In genomic region chr7:106187613-106188350, GRCh38 we compare ENCODE assay signal across 33 cellular contexts.
DNase-seq lines count a peak whose midpoint lies in the region; ATAC-seq, FAIRE-seq and TF ChIP-seq lines count a peak whose summit lies in the region.
"Had no signal": no experiment of that assay in that cellular context is flagged by ENCODE, and none has a peak within 500 bp of the region (broad histone marks: within the 10 kb centered on the region; RNA-seq: fewer than 3 reads in every experiment).

No MANE protein-coding gene starts in this region.

- H3K4me3 ChIP-seq in endothelial cell of umbilical vein (replicated peaks in 1 of 3; ENCODE audit: insufficient read depth in 1 of 3, low read depth in 1 of 3, low read length in 3 of 3) (no peak overlapping the region), osteoblast (ENCODE audit: insufficient read depth, low read length) (no peak overlapping the region), esophagus squamous epithelium (no peak overlapping the region), psoas muscle (no peak overlapping the region)
- H3K4me3 ChIP-seq: GM23338, hepatocyte, lung, ovary, PC-9, upper lobe of right lung had no signal

- intact Hi-C loops in endothelial cell of umbilical vein (cut with micrococcal nuclease) (no loop called here), esophagus squamous epithelium (cut with DNase I) (no loop called here), psoas muscle (cut with DNase I) (no loop called here)

- no peak for TF ChIP-seq POLR2A in endothelial cell of umbilical vein (IDR thresholded peaks at IDR 0.05; ENCODE audit: low read depth, low read length)
- no peak for TF ChIP-seq POLR2A in esophagus squamous epithelium (IDR thresholded peaks at IDR 0.05)

- H2AFZ ChIP-seq in endothelial cell of umbilical vein (ENCODE audit: low read depth, low read length) (no peak overlapping the region), osteoblast (ENCODE audit: low read length) (no peak overlapping the region)
- H2AFZ ChIP-seq: GM23338, hepatocyte, PC-9 had no signal

- peak; percentile 70 for DNase-seq in M059J (ENCODE audit: low read depth)
- no peak for DNase-seq in endothelial cell of umbilical vein (ENCODE audit: low read depth, low spot score)
- DNase-seq in osteoblast (ENCODE audit: insufficient read length, low spot score, missing footprints) = peak; percentile 34
- no peak for DNase-seq in esophagus squamous epithelium (lab: John Stamatoyannopoulos, UW)
- DNase-seq in psoas muscle = no peak
- DNase-seq: activated B cell treated with CpG ODN at 0.5 μM for 24 hours; activated CD4-positive, alpha-beta T cell treated with anti-CD3 and anti-CD28 coated beads, Interleukin-2, amount 10 ng/mL, durations not matched to agents 7 days and 5 days; activated effector memory CD4-positive, alpha-beta T cell treated with Interleukin-2 at 50 U/mL for 16 hours; activated T-cell treated with anti-CD3 and anti-CD28 coated beads, Interleukin-2, amount 50 U/mL, for 1 hour; anterior cingulate cortex; C1 segment of cervical spinal cord; cortex of kidney; DMS79 treated with DMSO at 0.1 percent for 48 hours; GF-D8; KG1; left cardiac atrium; NCI-H2029; NCI-H524 treated with DMSO at 0.1 percent for 48 hours; NK-92 treated with Interleukin-12 subunit alpha and Interleukin-12 subunit beta, amount 100 ng/mL, for 24 hours; ovary; PC-9; SHP77 treated with DMSO at 0.1 percent for 48 hours; small intestine; stimulated activated naive B cell treated with anti-CD40 and anti-IgM and Interleukin-4, amounts not matched to agents 10 μg/mL and 1 μg/mL and 100 μg/mL, for 72 hours; substantia nigra; SW 1271; upper lobe of right lung had no signal

- FAIRE-seq in endothelial cell of umbilical vein (lab: Jason Lieb, UNC) = no peak
- FAIRE-seq: HTR-8/SVneo, small intestine had no signal

- H3K27ac ChIP-seq in endothelial cell of umbilical vein (ENCODE audit: insufficient read depth, low read depth, low read length) = no peak overlapping the region
- no peak overlapping the region for H3K27ac ChIP-seq in osteoblast (ENCODE audit: low read depth, low read length)
- no peak overlapping the region for H3K27ac ChIP-seq in esophagus squamous epithelium
- no peak overlapping the region for H3K27ac ChIP-seq in psoas muscle
- H3K27ac ChIP-seq: hepatocyte, ovary, PC-9, upper lobe of right lung had no signal

- no peak overlapping the region for H3K9ac ChIP-seq in endothelial cell of umbilical vein (replicated peaks; ENCODE audit: extremely low read depth, insufficient read depth, low read length)

- no peaks in the 10 kb centered on the region for H4K20me1 ChIP-seq in endothelial cell of umbilical vein (replicated peaks; ENCODE audit: control insufficient read depth, extremely low read depth, insufficient read depth, low read length)
- H4K20me1 ChIP-seq in osteoblast (ENCODE audit: insufficient read depth, low read length) = no peaks in the 10 kb centered on the region

- dilution Hi-C loops in endothelial cell of umbilical vein (cut with MboI; ENCODE audit: extremely low pct_ligation_motif_present, low sequenced_read_pairs) = no loop called here

- POLR2A ChIA-PET in endothelial cell of umbilical vein (lab: Charles Lee) = no interaction called here

- H3K9me1 ChIP-seq in endothelial cell of umbilical vein (replicated peaks; ENCODE audit: control insufficient read depth, extremely low read depth, insufficient read depth, low read length) = no peaks in the 10 kb centered on the region

- ATAC-seq in SK-N-SH treated with all-trans-retinoic acid at 6 μM for 48 hours (peak; percentile 64), HG02870 (IDR thresholded peaks at IDR 0.05; ENCODE audit: unreplicated experiment) (no peak), psoas muscle (no peak)
- ATAC-seq: GM23338; left cardiac atrium; stimulated activated naive B cell treated with anti-CD40 and anti-IgM and Interleukin-4, amounts not matched to agents 10 μg/mL and 1 μg/mL and 100 μg/mL, for 72 hours; upper lobe of right lung had no signal

- no TSS peak for BruUV-seq in endothelial cell of umbilical vein (replicated peaks; lab: Mats Ljungman, UMichigan)

- H3K27me3 ChIP-seq in endothelial cell of umbilical vein (ENCODE audit: control insufficient read depth in 2 of 2, insufficient read depth in 2 of 2, low read length in 2 of 2) (no peaks in the 10 kb centered on the region), osteoblast (ENCODE audit: insufficient read depth, low read length) (no peaks in the 10 kb centered on the region), esophagus squamous epithelium (no peaks in the 10 kb centered on the region), psoas muscle (ENCODE audit: insufficient read depth in 3 of 3, low read length in 2 of 3) (no peaks in the 10 kb centered on the region)
- H3K27me3 ChIP-seq: ovary, upper lobe of right lung had no signal

- WGBS in esophagus squamous epithelium, 2 donors = 74 to 77% methylated on average over 9 of the region's 9 CpGs
- 88 to 89% (median 89%) methylated on average over 9 of the region's 9 CpGs for WGBS in psoas muscle, 3 donors

- no peak for TF ChIP-seq CTCF in endothelial cell of umbilical vein (IDR thresholded peaks at IDR 0.05; ENCODE audit: extremely low read depth in 1 of 2, insufficient read depth in 1 of 2, low read depth in 1 of 2, low read length in 2 of 2)
- no peak for TF ChIP-seq CTCF in osteoblast (IDR thresholded peaks at IDR 0.05; ENCODE audit: extremely low read depth, low read depth, low read length)
- no peak for TF ChIP-seq CTCF in esophagus squamous epithelium (IDR thresholded peaks at IDR 0.05)
- no peak for TF ChIP-seq CTCF in psoas muscle (IDR thresholded peaks at IDR 0.05)

- H3K36me3 ChIP-seq in endothelial cell of umbilical vein (ENCODE audit: control insufficient read depth in 2 of 2, extremely low read depth in 1 of 2, insufficient read depth in 2 of 2, low read length in 2 of 2) = no peaks in the 10 kb centered on the region
- no peaks in the 10 kb centered on the region for H3K36me3 ChIP-seq in osteoblast (ENCODE audit: insufficient read depth, low read length)
- no peaks in the 10 kb centered on the region for H3K36me3 ChIP-seq in esophagus squamous epithelium
- H3K36me3 ChIP-seq in psoas muscle (ENCODE audit: insufficient read depth in 1 of 2, low read depth in 1 of 2) = no peaks in the 10 kb centered on the region
- H3K36me3 ChIP-seq: ovary, upper lobe of right lung had no signal

- H3K4me1 ChIP-seq in endothelial cell of umbilical vein (ENCODE audit: control insufficient read depth, extremely low read depth, insufficient read depth, low read length) (peaks cover 20% of the 10 kb centered on the region), osteoblast (ENCODE audit: insufficient read depth, low read length) (no peaks in the 10 kb centered on the region), esophagus squamous epithelium (no peaks in the 10 kb centered on the region), psoas muscle (no peaks in the 10 kb centered on the region)
- H3K4me1 ChIP-seq: upper lobe of right lung had no signal

- H3K9me3 ChIP-seq in endothelial cell of umbilical vein (replicated peaks; ENCODE audit: control insufficient read depth, insufficient read depth, low read length) (no peaks in the 10 kb centered on the region), osteoblast (ENCODE audit: low read depth, low read length) (no peaks in the 10 kb centered on the region), esophagus squamous epithelium (no peaks in the 10 kb centered on the region), psoas muscle (no peaks in the 10 kb centered on the region)
- H3K9me3 ChIP-seq: ovary, upper lobe of right lung had no signal

- H3K4me2 ChIP-seq in endothelial cell of umbilical vein (ENCODE audit: insufficient read depth, low read length) (no peak overlapping the region), osteoblast (ENCODE audit: insufficient read depth, low read length) (no peak overlapping the region)
- H3K4me2 ChIP-seq: GM23338, hepatocyte, PC-9 had no signal

- H3K79me2 ChIP-seq in endothelial cell of umbilical vein (ENCODE audit: control insufficient read depth, insufficient read depth, low read length) = no peaks in the 10 kb centered on the region
- H3K79me2 ChIP-seq in osteoblast (ENCODE audit: insufficient read depth, low read length) = no peaks in the 10 kb centered on the region
- H3K79me2 ChIP-seq: hepatocyte had no signal

- CTCF ChIA-PET in endothelial cell of umbilical vein (lab: Charles Lee) = interaction anchor here (0.9 to 1.9 kb wide), 3 partner anchors 11 to 32 kb away, joined by 3 to 8 read pairs (median 3); no protein-coding TSS in a partner anchor

TF ChIP-seq in SK-N-SH treated with all-trans-retinoic acid at 6 μM for 48 hours, 23 proteins besides CTCF, POLR2A, EP300 and RAD21:
- no peak for TF ChIP-seq ARNTL (CRISPR knock-in tag; IDR thresholded peaks at IDR 0.05; ENCODE audit: borderline replicate concordance, low read depth)
- TF ChIP-seq RARB (CRISPR knock-in tag; IDR thresholded peaks at IDR 0.05) = no peak
- TF ChIP-seq CSDC2 (CRISPR knock-in tag; IDR thresholded peaks at IDR 0.05) = no peak
- TF ChIP-seq TCF4 (CRISPR knock-in tag; IDR thresholded peaks at IDR 0.05; ENCODE audit: borderline replicate concordance) = no peak
- TF ChIP-seq OSR1 (CRISPR knock-in tag; IDR thresholded peaks at IDR 0.05) = no peak
- TF ChIP-seq BACH2 (CRISPR knock-in tag; IDR thresholded peaks at IDR 0.05; ENCODE audit: borderline replicate concordance) = no peak
- no peak for TF ChIP-seq TOX (CRISPR knock-in tag; IDR thresholded peaks at IDR 0.05; ENCODE audit: borderline replicate concordance)

TF ChIP-seq in endothelial cell of umbilical vein, 7 proteins besides CTCF, POLR2A, EP300 and RAD21:
- TF ChIP-seq GATA2 (IDR thresholded peaks at IDR 0.05; ENCODE audit: insufficient read depth, insufficient read length, low read depth, low read length) = peak; percentile 70
- no peak for TF ChIP-seq MYC (IDR thresholded peaks at IDR 0.05; ENCODE audit: low read depth, low read length)
- TF ChIP-seq EZH2 (IDR thresholded peaks at IDR 0.05; ENCODE audit: borderline replicate concordance, low read depth, low read length, severe bottlenecking) = no peak
- TF ChIP-seq FOS (IDR thresholded peaks at IDR 0.05; ENCODE audit: borderline replicate concordance, insufficient read depth, low read length) = peak; percentile 36
- no peak for TF ChIP-seq POLR2AphosphoS5 (IDR thresholded peaks at IDR 0.05; ENCODE audit: insufficient read depth, low read depth, low read length)
- no peak for TF ChIP-seq MAX (IDR thresholded peaks at IDR 0.05; ENCODE audit: insufficient read depth, insufficient read length)
- TF ChIP-seq JUN (IDR thresholded peaks at IDR 0.05; ENCODE audit: borderline replicate concordance, insufficient read depth, insufficient read length, low read depth) = no peak

Comparison
In these comparisons a context has a peak if more than half of its experiments do, and no peak if none do; other contexts are left out.
1. DNase-seq: peak in M059J (single experiment) and osteoblast (single experiment); none in endothelial cell of umbilical vein (single experiment), esophagus squamous epithelium (single experiment) and psoas muscle (0 of 2).